ENCODE assay signal across 10 cellular contexts in genomic region chr12:65106948-65107347, GRCh38. TPM values are rescaled to one million over a fixed set of nuclear protein-coding genes. Genes with fewer than 3 reads are reported as not detected.
DNase-seq lines count a peak whose midpoint lies in the region; ATAC-seq and TF ChIP-seq lines count a peak whose summit lies in the region.
"Had no signal": no experiment of that assay in that cellular context is flagged by ENCODE, and none has a peak within 500 bp of the region (broad histone marks: within the 10 kb centered on the region; RNA-seq: fewer than 3 reads in every experiment).

No MANE protein-coding gene starts in this region.

- no peak overlapping the region for H2AFZ ChIP-seq in HCT116 (ENCODE audit: low read depth, low read length, poor library complexity, severe bottlenecking)

- no peak overlapping the region for H3K4me3 Mint-ChIP-seq in nephron
- H3K4me3 Mint-ChIP-seq: stimulated activated naive B cell treated with anti-CD40 and anti-IgM and Interleukin-4, amounts not matched to agents 10 μg/mL and 1 μg/mL and 100 μg/mL, for 72 hours; T-helper 2 cell treated with Interferon-gamma antibody and Interleukin-4, amounts not matched to agents 5 μg/mL and 100 μg/mL, for 36 hours had no signal

- in situ Hi-C loops in T47D (cut with HindIII; ENCODE audit: low pct_unique_long_range_greater_than_20kb, low sequenced_read_pairs), result no loop called here

- H3K27me3 ChIP-seq in HCT116 (ENCODE audit: insufficient read depth, low read length), result no peaks in the 10 kb centered on the region

- no peaks in the 10 kb centered on the region for H3K36me3 Mint-ChIP-seq in nephron (ENCODE audit: low read depth)
- H3K36me3 Mint-ChIP-seq: stimulated activated naive B cell treated with anti-CD40 and anti-IgM and Interleukin-4, amounts not matched to agents 10 μg/mL and 1 μg/mL and 100 μg/mL, for 72 hours had no signal

- H3K9ac ChIP-seq in HCT116 (ENCODE audit: low read length), result no peak overlapping the region

- TF ChIP-seq CTCF in HCT116 (IDR thresholded peaks at IDR 0.05 in 2 of 3, conservative IDR thresholded peaks at IDR 0.05 in 1 of 3; ENCODE audit: borderline replicate concordance in 1 of 3, insufficient read depth in 1 of 3, low read depth in 2 of 3, low read length in 2 of 3) (peak; percentile 26 to 51 (median 29); a peak in 3 of 6 replicates), nephron (IDR thresholded peaks at IDR 0.05; ENCODE audit: unreplicated experiment in 3 of 3) (peak; percentile 32 to 47 (median 43))

- DNase-seq in DMS53 (lab: John Stamatoyannopoulos, UW) (peak; percentile 66), HCT116 (ENCODE audit: low read depth, low spot score) (no peak), T47D (ENCODE audit: low read depth in 1 of 2, low spot score in 1 of 2) (peak; percentile 43 to 44)
- DNase-seq in stimulated activated CD4-positive, alpha-beta T cell treated with anti-CD3 and anti-CD28 coated beads, Interleukin-2, amount 100 ng/mL, for 24 hours, result no peak
- DNase-seq in activated CD8-positive, alpha-beta memory T cell treated with anti-CD3 and anti-CD28 coated beads, Interleukin-2, amount 50 U/mL, for 4 hours, result no peak
- DNase-seq: occipital lobe; stimulated activated naive B cell treated with anti-CD40 and anti-IgM and Interleukin-4, amounts not matched to agents 10 μg/mL and 1 μg/mL and 100 μg/mL, for 72 hours had no signal

- TF ChIP-seq POLR2A in HCT116 (IDR thresholded peaks at IDR 0.05; ENCODE audit: borderline replicate concordance, extremely low read depth, insufficient read depth, insufficient read length), result no peak

- intact Hi-C loops in HCT116 (cut with micrococcal nuclease), result loop anchor here (1.0 kb wide), 1 partner anchor 216 kb away; no protein-coding TSS in a partner anchor

- no peaks in the 10 kb centered on the region for H3K4me1 ChIP-seq in HCT116 (ENCODE audit: control insufficient read depth in 1 of 2, insufficient read depth in 2 of 2, low read length in 2 of 2)

- H3K27ac ChIP-seq in HCT116 (ENCODE audit: low read depth, low read length), result no peak overlapping the region

- ATAC-seq in HCT116, result no peak
- no peak for ATAC-seq in GM21825 (IDR thresholded peaks at IDR 0.05; ENCODE audit: unreplicated experiment)
- ATAC-seq: stimulated activated naive B cell treated with anti-CD40 and anti-IgM and Interleukin-4, amounts not matched to agents 10 μg/mL and 1 μg/mL and 100 μg/mL, for 72 hours had no signal

- CTCF ChIA-PET in HCT116 (lab: Charles Lee), result interaction anchor here (0.7 to 2.2 kb wide), 15 partner anchors 11 to 311 kb away, joined by 3 to 23 read pairs (median 4); partner anchors contain the start of gene LEMD3

- no peaks in the 10 kb centered on the region for H3K9me2 ChIP-seq in HCT116 (ENCODE audit: insufficient read depth)

- H3K36me3 ChIP-seq in HCT116 (ENCODE audit: control insufficient read depth in 1 of 2, insufficient read depth in 2 of 2, low read length in 2 of 2), result no peaks in the 10 kb centered on the region

- no peaks in the 10 kb centered on the region for H3K4me1 Mint-ChIP-seq in nephron
- H3K4me1 Mint-ChIP-seq: stimulated activated naive B cell treated with anti-CD40 and anti-IgM and Interleukin-4, amounts not matched to agents 10 μg/mL and 1 μg/mL and 100 μg/mL, for 72 hours had no signal

- RAD21 ChIA-PET in HCT116 (lab: Charles Lee; ENCODE audit: low non-redundant PET in 1 of 2, low total read pairs in 2 of 2, uncharacterized antibody in 2 of 2, unreplicated experiment in 2 of 2), result interaction anchor here in 1 of 2 experiments (0.6 kb wide), 1 partner anchor 214 kb away, joined by 3 read pairs; no protein-coding TSS in a partner anchor

- no peaks in the 10 kb centered on the region for H4K20me1 ChIP-seq in HCT116 (ENCODE audit: insufficient read depth)

- H3K4me3 ChIP-seq in HCT116 (replicated peaks in 1 of 2; ENCODE audit: low read depth in 1 of 2, low read length in 2 of 2), result no peak overlapping the region

- no peaks in the 10 kb centered on the region for H3K9me3 ChIP-seq in HCT116 (ENCODE audit: control insufficient read depth in 1 of 2, insufficient read depth in 1 of 2, low read depth in 1 of 2, low read length in 2 of 2)

- peaks cover 7% of the 10 kb centered on the region for H3K27me3 Mint-ChIP-seq in nephron (ENCODE audit: low read depth)

- peak; percentile 27; the same call in 1 of the 2 replicates for TF ChIP-seq RAD21 in HCT116 (IDR thresholded peaks at IDR 0.05; ENCODE audit: low read depth)

- POLR2A ChIA-PET in HCT116 (lab: Charles Lee), result interaction anchor here (1.0 kb wide), 1 partner anchor 14 kb away, joined by 3 read pairs; no protein-coding TSS in a partner anchor

- no peak overlapping the region for H3K4me2 ChIP-seq in HCT116 (ENCODE audit: low read length)

- H3K9me3 Mint-ChIP-seq in nephron, result peaks cover 3% of the 10 kb centered on the region
- H3K9me3 Mint-ChIP-seq: stimulated activated naive B cell treated with anti-CD40 and anti-IgM and Interleukin-4, amounts not matched to agents 10 μg/mL and 1 μg/mL and 100 μg/mL, for 72 hours; T-helper 2 cell treated with Interferon-gamma antibody and Interleukin-4, amounts not matched to agents 5 μg/mL and 100 μg/mL, for 36 hours had no signal

- BruUV-seq in HCT116 (replicated peaks; lab: Mats Ljungman, UMichigan), result no TSS peak

- H3K79me2 ChIP-seq in HCT116 (ENCODE audit: insufficient read depth, low read length), result no peaks in the 10 kb centered on the region

- no peak overlapping the region for H3K27ac Mint-ChIP-seq in nephron
- H3K27ac Mint-ChIP-seq: stimulated activated naive B cell treated with anti-CD40 and anti-IgM and Interleukin-4, amounts not matched to agents 10 μg/mL and 1 μg/mL and 100 μg/mL, for 72 hours; T-helper 2 cell treated with Interferon-gamma antibody and Interleukin-4, amounts not matched to agents 5 μg/mL and 100 μg/mL, for 36 hours had no signal

TF ChIP-seq in HCT116, 20 proteins besides CTCF, POLR2A, EP300 and RAD21:
- TF ChIP-seq SIN3A (IDR thresholded peaks at IDR 0.05; ENCODE audit: low read depth), result no peak
- no peak for TF ChIP-seq JUND (IDR thresholded peaks at IDR 0.05)
- no peak for TF ChIP-seq ZFX (IDR thresholded peaks at IDR 0.05)
- no peak for TF ChIP-seq ELF1 (IDR thresholded peaks at IDR 0.05; ENCODE audit: borderline replicate concordance, low read depth)
- no peak for TF ChIP-seq CEBPB (IDR thresholded peaks at IDR 0.05; ENCODE audit: low read depth)
- TF ChIP-seq ATF3 (IDR thresholded peaks at IDR 0.05), result no peak
TF ChIP-seq in HCT116: peak in this region for 0.

RNA-seq across cellular contexts. Expression of gene WIF1, which starts 14.2 kb away (rescaled TPM):
- total RNA-seq in HCT116 (2021; ENCODE audit: unreplicated experiment), result not detected
- polyA plus RNA-seq in HCT116 (2012), result not detected in 2 replicates

Comparison
In these comparisons a context has a peak if more than half of its experiments do, and no peak if none do; other contexts are left out.
1. DNase-seq: peak in DMS53 (single experiment) and T47D (2 of 2); none in HCT116 (single experiment), stimulated activated CD4-positive, alpha-beta T cell treated with anti-CD3 and anti-CD28 coated beads, Interleukin-2, amount 100 ng/mL, for 24 hours (0 of 2) and activated CD8-positive, alpha-beta memory T cell treated with anti-CD3 and anti-CD28 coated beads, Interleukin-2, amount 50 U/mL, for 4 hours (single experiment).